8 cellular contexts compared by ENCODE assay signal in genomic region chr10:46786518-46787320, GRCh38.
DNase-seq lines count a peak whose midpoint lies in the region; ATAC-seq lines count a peak whose summit lies in the region.
"Not testable (repeated sequence)": the region's sequence is repeated elsewhere in the genome, so short reads cannot be mapped to it uniquely, and the experiment has no call there.

No MANE protein-coding gene starts in this region.

- ATAC-seq in GM18909 (IDR thresholded peaks at IDR 0.05; ENCODE audit: poor library complexity, unreplicated experiment) (peak; percentile 85), HG03103 (IDR thresholded peaks at IDR 0.05; ENCODE audit: low read depth, unreplicated experiment) (peak; percentile 70)

- not testable (repeated sequence) for H3K4me1 ChIP-seq in skeletal muscle tissue (ENCODE audit: control insufficient read depth in 3 of 3, insufficient read depth in 3 of 3, low read length in 3 of 3)

- DNase-seq in ACHN (peak; percentile 73), NCI-H2196 (lab: John Stamatoyannopoulos, UW; ENCODE audit: unreplicated experiment) (peak; percentile 39), cerebellar nuclear complex (lab: John Stamatoyannopoulos, UW) (peak; percentile 1 to 54), islet precursor cell (peak; percentile 92)
- DNase-seq in activated CD4-positive, alpha-beta T cell treated with anti-CD3 and anti-CD28 coated beads for 4 hours = peak; percentile 40 to 46

- not testable (repeated sequence) for H3K9me3 ChIP-seq in skeletal muscle tissue (ENCODE audit: control insufficient read depth in 3 of 3, low read length in 3 of 3)

- H3K27ac ChIP-seq in skeletal muscle tissue (ENCODE audit: low read depth, low read length) = peak overlapping the region; percentile 64

- in situ Hi-C loops in ACHN (cut with HindIII; ENCODE audit: low pct_ligation_motif_present, low pct_unique_long_range_greater_than_20kb, low sequenced_read_pairs) = not testable (repeated sequence)

- H3K36me3 ChIP-seq in skeletal muscle tissue (ENCODE audit: control insufficient read depth in 3 of 3, insufficient read depth in 3 of 3, low read length in 3 of 3) = not testable (repeated sequence)

- H3K4me3 ChIP-seq in skeletal muscle tissue (ENCODE audit: low read length in 3 of 3) = peak overlapping the region; percentile 75 to 84 (median 81)

- H3K27me3 ChIP-seq in skeletal muscle tissue (ENCODE audit: control insufficient read depth in 3 of 3, insufficient read depth in 3 of 3, low read length in 3 of 3) = not testable (repeated sequence)

- H3K9ac ChIP-seq in skeletal muscle tissue (ENCODE audit: low read depth in 1 of 3, low read length in 3 of 3) = peak overlapping the region; percentile 68 to 72 (median 69)

Comparison
In these comparisons a context has a peak if more than half of its experiments do, and no peak if none do; other contexts are left out.
1. Peak in every context shown above with its lines: DNase-seq, ATAC-seq, H3K4me3 ChIP-seq and H3K27ac ChIP-seq.
2. DNase-seq: peak in every context shown above with its lines; median percentile 92 in islet precursor cell; 73 in ACHN; 43 in activated CD4-positive, alpha-beta T cell treated with anti-CD3 and anti-CD28 coated beads for 4 hours; 39 in NCI-H2196; 28 in cerebellar nuclear complex.